ENCODE assay signal across 16 cellular contexts in the genomic region with DNA sequence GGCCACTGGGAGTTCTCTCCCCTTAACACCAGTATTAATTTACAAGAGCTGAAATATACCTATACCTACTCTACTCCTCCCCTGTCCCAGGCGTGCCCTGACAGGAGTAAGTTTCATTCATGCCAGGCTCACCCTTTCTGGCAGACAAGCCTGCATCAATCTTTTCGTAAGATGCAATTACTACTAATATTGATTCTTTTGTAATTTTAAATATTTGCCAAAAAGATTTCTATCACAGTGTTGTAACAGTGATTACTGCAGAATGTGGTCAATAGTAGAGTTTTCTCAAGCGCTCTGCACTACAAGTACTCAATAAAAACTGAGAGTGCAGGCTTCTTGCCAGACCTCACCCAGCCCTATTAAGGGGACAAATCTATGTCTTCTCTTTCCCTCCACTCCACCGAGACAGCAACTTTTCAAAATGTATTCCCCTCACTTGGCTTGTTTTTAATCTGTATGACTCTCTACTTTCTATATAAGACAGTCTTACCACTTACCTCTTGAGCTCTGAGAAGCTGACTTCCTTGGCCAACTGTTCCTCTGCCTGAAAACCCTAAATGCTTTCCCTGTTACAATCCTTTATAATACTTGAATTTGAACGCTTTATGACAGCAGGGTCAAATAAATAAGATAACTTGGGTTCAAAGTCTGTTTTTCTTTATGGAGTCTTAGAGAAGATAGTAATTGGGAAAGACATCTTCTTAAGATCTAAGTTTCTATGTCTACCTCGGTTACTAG. TPM values are rescaled to one million over a fixed set of nuclear protein-coding genes. Genes with fewer than 3 reads are reported as not detected.
DNase-seq lines count a peak whose midpoint lies in the region; ATAC-seq and TF ChIP-seq lines count a peak whose summit lies in the region.
"Had no signal": no experiment of that assay in that cellular context is flagged by ENCODE, and none has a peak within 500 bp of the region (broad histone marks: within the 10 kb centered on the region; RNA-seq: fewer than 3 reads in every experiment).

A gene with protein sequence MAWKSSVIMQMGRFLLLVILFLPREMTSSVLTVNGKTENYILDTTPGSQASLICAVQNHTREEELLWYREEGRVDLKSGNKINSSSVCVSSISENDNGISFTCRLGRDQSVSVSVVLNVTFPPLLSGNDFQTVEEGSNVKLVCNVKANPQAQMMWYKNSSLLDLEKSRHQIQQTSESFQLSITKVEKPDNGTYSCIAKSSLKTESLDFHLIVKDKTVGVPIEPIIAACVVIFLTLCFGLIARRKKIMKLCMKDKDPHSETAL (minus strand): TSS at position 555 of the 738 bp plus-strand sequence. CDS start 1,924 bp downstream, outside the sequence.

- H3K9me3 ChIP-seq in hepatocyte (ENCODE audit: low read depth) (no peaks in the 10 kb centered on the region), suprapubic skin (no peaks in the 10 kb centered on the region)
- H3K9me3 ChIP-seq: right atrium auricular region, uterus had no signal

- TF ChIP-seq EP300 in suprapubic skin (IDR thresholded peaks at IDR 0.05): no peak

- H3K4me3 ChIP-seq in hepatocyte (no peak within 1 kb of the TSS), suprapubic skin (no peak within 1 kb of the TSS)
- H3K4me3 ChIP-seq: right atrium auricular region, uterus had no signal

- H3K9me2 ChIP-seq in hepatocyte (replicated peaks; ENCODE audit: insufficient read depth): no peaks in the 10 kb centered on the region

- CTCF ChIA-PET in T-cell (lab: Charles Lee): interaction anchor here (0.5 to 2.2 kb wide), 7 partner anchors 10 to 1162 kb away, joined by 3 to 14 read pairs (median 4); no protein-coding TSS in a partner anchor

- no peaks in the 10 kb centered on the region for H4K20me1 ChIP-seq in hepatocyte (ENCODE audit: insufficient read depth, poor library complexity, severe bottlenecking)

- TF ChIP-seq CTCF in hepatocyte (IDR thresholded peaks at IDR 0.05; ENCODE audit: poor library complexity): no peak
- TF ChIP-seq CTCF in suprapubic skin (IDR thresholded peaks at IDR 0.05): no peak

- H3K4me1 ChIP-seq in hepatocyte (ENCODE audit: insufficient read depth) (peaks cover 15% of the 10 kb centered on the region), suprapubic skin (peaks cover 4% of the 10 kb centered on the region)
- H3K4me1 ChIP-seq: right atrium auricular region, uterus had no signal

- peak within 1 kb of the TSS; percentile 95 for H3K27ac Mint-ChIP-seq in activated naive CD4-positive, alpha-beta T cell treated with anti-CD3 and anti-CD28 coated beads, Interleukin-2, amount 50 U/mL, for 24 hours
- H3K27ac Mint-ChIP-seq in T-cell: peak within 1 kb of the TSS; percentile 80 to 85
- H3K27ac Mint-ChIP-seq: naive B cell had no signal

- peak within 1 kb of the TSS; percentile 71 for H3K27ac ChIP-seq in hepatocyte
- H3K27ac ChIP-seq in suprapubic skin: peak within 1 kb of the TSS; percentile 42
- H3K27ac ChIP-seq: right atrium auricular region, uterus had no signal

- no peaks in the 10 kb centered on the region for H3K79me2 ChIP-seq in hepatocyte

- peak within 1 kb of the TSS; percentile 79 for H3K4me3 Mint-ChIP-seq in activated naive CD4-positive, alpha-beta T cell treated with anti-CD3 and anti-CD28 coated beads, Interleukin-2, amount 50 U/mL, for 24 hours
- peak within 1 kb of the TSS in 1 of 3 donors; percentile 65 for H3K4me3 Mint-ChIP-seq in T-cell
- H3K4me3 Mint-ChIP-seq: naive B cell had no signal

- H3K27me3 ChIP-seq in hepatocyte (no peaks in the 10 kb centered on the region), suprapubic skin (no peaks in the 10 kb centered on the region)
- H3K27me3 ChIP-seq: right atrium auricular region, uterus had no signal

- 65% methylated on average over 6 of the region's 6 CpGs for WGBS in hepatocyte (ENCODE audit: low lambda C conversion rate, missing lambda C conversion rate)
- 51% methylated on average over 6 of the region's 6 CpGs for WGBS in suprapubic skin

- TF ChIP-seq POLR2A in suprapubic skin (IDR thresholded peaks at IDR 0.05): no peak

- no peaks in the 10 kb centered on the region for H3K36me3 Mint-ChIP-seq in activated naive CD4-positive, alpha-beta T cell treated with anti-CD3 and anti-CD28 coated beads, Interleukin-2, amount 50 U/mL, for 24 hours
- H3K36me3 Mint-ChIP-seq in T-cell: no peaks in the 10 kb centered on the region
- H3K36me3 Mint-ChIP-seq: naive B cell had no signal

- H3K9me3 Mint-ChIP-seq in activated naive CD4-positive, alpha-beta T cell treated with anti-CD3 and anti-CD28 coated beads, Interleukin-2, amount 50 U/mL, for 24 hours: no peaks in the 10 kb centered on the region
- peaks cover 0 to 3% (median 0%) of the 10 kb centered on the region in 3 donors for H3K9me3 Mint-ChIP-seq in T-cell

- DNase-seq in activated naive CD4-positive, alpha-beta T cell treated with Interleukin-2 at 50 U/mL for 16 hours: no peak
- DNase-seq in T-cell: no peak
- no peak for DNase-seq in hepatocyte (ENCODE audit: low spot score)
- no peak for DNase-seq in suprapubic skin (ENCODE audit: low spot score in 2 of 2)
- no peak for DNase-seq in T-helper 9 cell
- DNase-seq in GF-D8 (lab: John Stamatoyannopoulos, UW): no peak
- DNase-seq: AML-193, naive B cell, NCI-H1694, NCI-H82, SIG-M5, uterus had no signal

- peaks cover 60% of the 10 kb centered on the region for H3K4me1 Mint-ChIP-seq in activated naive CD4-positive, alpha-beta T cell treated with anti-CD3 and anti-CD28 coated beads, Interleukin-2, amount 50 U/mL, for 24 hours
- H3K4me1 Mint-ChIP-seq in T-cell: peaks cover 53 to 61% (median 57%) of the 10 kb centered on the region in 3 donors

- H3K36me3 ChIP-seq in hepatocyte (replicated peaks; ENCODE audit: insufficient read depth, low read depth): no peaks in the 10 kb centered on the region
- H3K36me3 ChIP-seq in suprapubic skin: no peaks in the 10 kb centered on the region
- H3K36me3 ChIP-seq: right atrium auricular region, uterus had no signal

- peak within 1 kb of the TSS; percentile 18 for H3K4me2 ChIP-seq in hepatocyte

- no peak within 1 kb of the TSS for H2AFZ ChIP-seq in hepatocyte

- ATAC-seq in T-cell (replicated peaks in 1 of 4) (no peak), HG03457 (IDR thresholded peaks at IDR 0.05; ENCODE audit: unreplicated experiment) (no peak)

- POLR2A ChIA-PET in T-cell (lab: Charles Lee): interaction anchor here in 1 of 2 donors (0.6 kb wide), 1 partner anchor 10 kb away, joined by 3 read pairs; no protein-coding TSS in a partner anchor

- H3K27me3 Mint-ChIP-seq in activated naive CD4-positive, alpha-beta T cell treated with anti-CD3 and anti-CD28 coated beads, Interleukin-2, amount 50 U/mL, for 24 hours: no peaks in the 10 kb centered on the region
- no peaks in the 10 kb centered on the region for H3K27me3 Mint-ChIP-seq in T-cell

RNA-seq across cellular contexts. Expression of the gene that starts here (rescaled TPM):
- not detected for total RNA-seq in T-cell
- total RNA-seq in hepatocyte: 3.2 and 3.3 TPM in 2 replicates
- 1.3 and 2.5 TPM in 2 replicates for polyA plus RNA-seq in hepatocyte
- total RNA-seq in suprapubic skin: under 1 TPM in 1 of 4 donors, not detected in 3; 0.45 TPM
- total RNA-seq: glomerular endothelial cell, right atrium auricular region, uterus had no signal
